Comparison of ENCODE assay signal across 1 cellular context in genomic region chr1:40383095-40383487, GRCh38.
A peak's percentile ranks its signal among the peaks of the same experiment; 100 is the strongest.
TF ChIP-seq lines count a peak whose summit lies in the region.

No MANE protein-coding gene starts in this region.

TF ChIP-seq in K562, 482 proteins besides CTCF, POLR2A, EP300 and RAD21 (continued from another document and continues in another):
- TF ChIP-seq RNF219 (CRISPR knock-in tag; IDR thresholded peaks at IDR 0.05) (no peak), BCLAF1 (IDR thresholded peaks at IDR 0.05; ENCODE audit: borderline replicate concordance in 1 of 2, control insufficient read depth in 1 of 2, low read depth in 2 of 2, low read length in 1 of 2) (no peak), BCL6 (CRISPR knock-in tag; IDR thresholded peaks at IDR 0.05) (no peak), ZNF318 (IDR thresholded peaks at IDR 0.05; ENCODE audit: borderline replicate concordance in 1 of 2, low read depth in 1 of 2) (no peak), HEY1 (CRISPR knock-in tag; IDR thresholded peaks at IDR 0.05; ENCODE audit: borderline replicate concordance) (no peak), CBX3 (IDR thresholded peaks at IDR 0.05; ENCODE audit: borderline replicate concordance in 1 of 2, low read length in 2 of 2) (no peak), PRPF4 (IDR thresholded peaks at IDR 0.05; ENCODE audit: insufficient read depth, low read depth, low read length, poor library complexity, severe bottlenecking) (no peak), PREB (CRISPR knock-in tag; IDR thresholded peaks at IDR 0.05) (no peak), USF2 (CRISPR knock-in tag; IDR thresholded peaks at IDR 0.05) (no peak), CXXC5 (CRISPR knock-in tag; IDR thresholded peaks at IDR 0.05) (peak; percentile 17; the same call in 1 of the 2 replicates), NFXL1 (CRISPR knock-in tag; IDR thresholded peaks at IDR 0.05) (no peak), CCAR2 (IDR thresholded peaks at IDR 0.05; ENCODE audit: low read depth, low read length) (no peak), VEZF1 (CRISPR knock-in tag; IDR thresholded peaks at IDR 0.05) (no peak; the same call in 1 of the 2 replicates), FOXJ2 (tag; IDR thresholded peaks at IDR 0.05) (no peak), ZNF239 (CRISPR knock-in tag; IDR thresholded peaks at IDR 0.05) (no peak), RBM25 (IDR thresholded peaks at IDR 0.05; ENCODE audit: low read depth, low read length, severe bottlenecking) (no peak), ZNF282 (CRISPR knock-in tag; IDR thresholded peaks at IDR 0.05) (no peak), NFE2 (IDR thresholded peaks at IDR 0.05; ENCODE audit: low read depth) (no peak), THRAP3 (IDR thresholded peaks at IDR 0.05; ENCODE audit: borderline replicate concordance) (0 out of 2 replicates have a peak, but pooled peaks have one; percentile 38), HES1 (IDR thresholded peaks at IDR 0.05; ENCODE audit: low read depth) (no peak), ZNF740 (CRISPR knock-in tag; IDR thresholded peaks at IDR 0.05) (no peak), ZNF740 (tag; IDR thresholded peaks at IDR 0.05) (no peak), SMARCE1 (IDR thresholded peaks at IDR 0.05) (no peak), OTX1 (CRISPR knock-in tag; IDR thresholded peaks at IDR 0.05) (no peak), MECOM (CRISPR knock-in tag; IDR thresholded peaks at IDR 0.05) (no peak), BCOR (IDR thresholded peaks at IDR 0.05) (no peak), AFF4 (CRISPR knock-in tag; IDR thresholded peaks at IDR 0.05) (0 out of 2 replicates have a peak, but pooled peaks have one; percentile 36), IRF1 (CRISPR knock-in tag; IDR thresholded peaks at IDR 0.05; ENCODE audit: borderline replicate concordance) (no peak)
